In the genomic region with DNA sequence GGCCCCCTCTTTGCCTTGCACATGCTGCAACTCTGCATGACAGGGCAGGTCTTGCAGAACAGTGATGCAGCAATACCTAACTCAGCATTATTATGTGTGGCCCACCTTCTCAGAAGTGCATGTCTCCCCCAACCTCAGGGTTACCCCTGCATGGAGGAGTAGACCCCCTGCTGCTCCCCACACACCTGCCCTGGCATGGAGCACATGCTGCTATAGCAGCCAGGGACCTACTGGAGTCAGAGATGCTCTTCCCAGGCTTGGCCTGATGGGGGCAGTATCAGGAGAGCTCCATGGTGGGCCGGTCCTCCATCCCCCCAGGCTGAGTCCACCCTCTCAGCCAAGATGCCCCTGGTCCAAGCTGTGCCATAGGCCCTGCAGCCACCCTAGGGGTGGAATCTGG, we compare ENCODE assay signal across 9 cellular contexts. TPM values are rescaled to one million over a fixed set of nuclear protein-coding genes. Genes with fewer than 3 reads are reported as not detected.
A peak's percentile ranks its signal among the peaks of the same experiment; 100 is the strongest.
DNase-seq lines count a peak whose midpoint lies in the region; ATAC-seq and TF ChIP-seq lines count a peak whose summit lies in the region.
"Had no signal": no experiment of that assay in that cellular context is flagged by ENCODE, and none has a peak within 500 bp of the region (broad histone marks: within the 10 kb centered on the region; RNA-seq: fewer than 3 reads in every experiment).

No MANE protein-coding gene starts in this region.

- CTCF ChIA-PET in WTC11 (lab: Charles Lee) = interaction anchor here (0.5 to 3.4 kb wide), 44 partner anchors 9 to 1549 kb away, joined by 3 to 50 read pairs (median 5); partner anchors contain the start of genes BOD1 and CPEB4
- CTCF ChIA-PET in naive thymus-derived CD4-positive, alpha-beta T cell (lab: Charles Lee) = no interaction called here

- no peaks in the 10 kb centered on the region for H3K36me3 Mint-ChIP-seq in GM23338 (ENCODE audit: low read depth)
- no peaks in the 10 kb centered on the region for H3K36me3 Mint-ChIP-seq in WTC11
- no peaks in the 10 kb centered on the region for H3K36me3 Mint-ChIP-seq in naive thymus-derived CD4-positive, alpha-beta T cell

- H3K27ac Mint-ChIP-seq in GM23338 = peak overlapping the region; percentile 4; the same call in 1 of the 2 replicates
- H3K27ac Mint-ChIP-seq in WTC11 = no peak overlapping the region
- no peak overlapping the region for H3K27ac Mint-ChIP-seq in naive thymus-derived CD4-positive, alpha-beta T cell

- H3K4me3 ChIP-seq in GM23338 = no peak overlapping the region
- H3K4me3 ChIP-seq in naive thymus-derived CD4-positive, alpha-beta T cell (ENCODE audit: low read length) = no peak overlapping the region

- H3K4me1 Mint-ChIP-seq in GM23338 (peaks cover 43% of the 10 kb centered on the region), WTC11 (peaks cover 52% of the 10 kb centered on the region)
- peaks cover 0 to 3% (median 0%) of the 10 kb centered on the region in 7 donors for H3K4me1 Mint-ChIP-seq in naive thymus-derived CD4-positive, alpha-beta T cell

- H3F3A ChIP-seq in GM23338 (replicated peaks; ENCODE audit: low read depth) = peaks cover 12% of the 10 kb centered on the region; the same call in 1 of the 2 replicates

- peak overlapping the region; percentile 48; the same call in 1 of the 2 replicates for H3K4me2 ChIP-seq in GM23338

- ATAC-seq in GM23338 (peak; percentile 83), WTC11 (peak; percentile 80), HG02884 (IDR thresholded peaks at IDR 0.05; ENCODE audit: unreplicated experiment) (no peak), omental fat pad (ENCODE audit: low FRiP score) (no peak)
- ATAC-seq in naive thymus-derived CD4-positive, alpha-beta T cell = peak; percentile 44

- no peak overlapping the region for H2AFZ ChIP-seq in GM23338

- POLR2A ChIA-PET in WTC11 (lab: Charles Lee) = interaction anchor here (1.7 kb wide), 1 partner anchor 15 kb away, joined by 5 read pairs; no protein-coding TSS in a partner anchor
- POLR2A ChIA-PET in naive thymus-derived CD4-positive, alpha-beta T cell (lab: Charles Lee) = no interaction called here

- intact Hi-C loops in naive thymus-derived CD4-positive, alpha-beta T cell (cut with micrococcal nuclease) = no loop called here

- DNase-seq in Daoy (ENCODE audit: low read depth) = peak; percentile 28
- peak; percentile 79 for DNase-seq in GM23338 (ENCODE audit: low spot score)
- DNase-seq in WTC11 (ENCODE audit: low spot score) = peak; percentile 81
- DNase-seq in naive thymus-derived CD4-positive, alpha-beta T cell = no peak
- no peak for DNase-seq in NCI-H187 (lab: John Stamatoyannopoulos, UW)
- no peak for DNase-seq in omental fat pad (ENCODE audit: low spot score)
- DNase-seq in NCI-H2081 (lab: John Stamatoyannopoulos, UW) = no peak
- DNase-seq: stimulated activated naive CD4-positive, alpha-beta T cell treated with Interleukin-2 at 50 U/mL for 16 hours had no signal

- no peak overlapping the region for H3K4me3 Mint-ChIP-seq in GM23338
- H3K4me3 Mint-ChIP-seq in WTC11 = no peak overlapping the region
- no peak overlapping the region for H3K4me3 Mint-ChIP-seq in naive thymus-derived CD4-positive, alpha-beta T cell

- H3K9me3 Mint-ChIP-seq in GM23338 (no peaks in the 10 kb centered on the region; the same call in 2 of the 3 replicates), WTC11 (no peaks in the 10 kb centered on the region)
- no peaks in the 10 kb centered on the region for H3K9me3 Mint-ChIP-seq in naive thymus-derived CD4-positive, alpha-beta T cell

- H3K79me2 ChIP-seq in GM23338 (replicated peaks; ENCODE audit: insufficient read depth) = no peaks in the 10 kb centered on the region

- H3K9me3 ChIP-seq in naive thymus-derived CD4-positive, alpha-beta T cell (ENCODE audit: control insufficient read depth in 2 of 3, low read length in 3 of 3) = no peaks in the 10 kb centered on the region

- H3K27me3 Mint-ChIP-seq in GM23338 (ENCODE audit: insufficient read depth, low read depth, poor library complexity) = peaks cover 5% of the 10 kb centered on the region
- H3K27me3 Mint-ChIP-seq in WTC11 (ENCODE audit: low read depth) = no peaks in the 10 kb centered on the region
- peaks cover 2 to 17% (median 12%) of the 10 kb centered on the region in 5 donors for H3K27me3 Mint-ChIP-seq in naive thymus-derived CD4-positive, alpha-beta T cell

- H4K20me1 ChIP-seq in GM23338 (replicated peaks; ENCODE audit: insufficient read depth) = no peaks in the 10 kb centered on the region

- H3K9me2 ChIP-seq in GM23338 (ENCODE audit: insufficient read depth) = no peaks in the 10 kb centered on the region

- TF ChIP-seq CTCF in GM23338 (conservative IDR thresholded peaks at IDR 0.05; ENCODE audit: low read depth in 2 of 2) (peak; percentile 74 to 84), WTC11 (IDR thresholded peaks at IDR 0.05) (peak; percentile 75), omental fat pad (IDR thresholded peaks at IDR 0.05) (no peak)

- no peak overlapping the region for H3K27ac ChIP-seq in GM23338 (ENCODE audit: low read depth)
- H3K27ac ChIP-seq in naive thymus-derived CD4-positive, alpha-beta T cell (ENCODE audit: low read depth, low read length) = no peak overlapping the region

- peaks cover 23% of the 10 kb centered on the region for H3K4me1 ChIP-seq in GM23338 (ENCODE audit: insufficient read depth)
- H3K4me1 ChIP-seq in naive thymus-derived CD4-positive, alpha-beta T cell (ENCODE audit: control insufficient read depth in 2 of 2, insufficient read depth in 2 of 2, low read length in 2 of 2) = no peaks in the 10 kb centered on the region

- H3K27me3 ChIP-seq in GM23338 (ENCODE audit: insufficient read depth) = no peaks in the 10 kb centered on the region
- H3K27me3 ChIP-seq in naive thymus-derived CD4-positive, alpha-beta T cell (ENCODE audit: control insufficient read depth in 2 of 2, insufficient read depth in 2 of 2, low read length in 2 of 2) = no peaks in the 10 kb centered on the region

- H3K36me3 ChIP-seq in GM23338 (ENCODE audit: insufficient read depth) = no peaks in the 10 kb centered on the region
- no peaks in the 10 kb centered on the region for H3K36me3 ChIP-seq in naive thymus-derived CD4-positive, alpha-beta T cell (ENCODE audit: control insufficient read depth in 2 of 3, insufficient read depth in 3 of 3, low read length in 3 of 3)

TF ChIP-seq in GM23338, 12 proteins besides CTCF, POLR2A, EP300 and RAD21:
- TF ChIP-seq ZNF114 (CRISPR knock-in tag; IDR thresholded peaks at IDR 0.05) = 0 out of 2 replicates have a peak, but pooled peaks have one; percentile 30
- no peak for TF ChIP-seq CREB1 (CRISPR knock-in tag; IDR thresholded peaks at IDR 0.05; ENCODE audit: low read depth)

TF ChIP-seq in WTC11, 78 proteins besides CTCF, POLR2A, EP300 and RAD21:
- TF ChIP-seq ZNF423 (CRISPR knock-in tag; IDR thresholded peaks at IDR 0.05) = 0 out of 2 replicates have a peak, but pooled peaks have one; percentile 7
- 0 out of 2 replicates have a peak, but pooled peaks have one; percentile 58 for TF ChIP-seq ZBTB21 (CRISPR knock-in tag; IDR thresholded peaks at IDR 0.05; ENCODE audit: borderline replicate concordance)
- TF ChIP-seq NR3C1 (CRISPR knock-in tag; conservative IDR thresholded peaks at IDR 0.05; ENCODE audit: low read depth) = no peak
- TF ChIP-seq, protein P1, sequence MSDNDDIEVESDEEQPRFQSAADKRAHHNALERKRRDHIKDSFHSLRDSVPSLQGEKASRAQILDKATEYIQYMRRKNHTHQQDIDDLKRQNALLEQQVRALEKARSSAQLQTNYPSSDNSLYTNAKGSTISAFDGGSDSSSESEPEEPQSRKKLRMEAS (CRISPR knock-in tag; IDR thresholded peaks at IDR 0.05) = peak; percentile 87
TF ChIP-seq in WTC11: peak in this region for 3.

RNA-seq across cellular contexts. Expression of gene BOD1, which starts 13.2 kb away (rescaled TPM):
- total RNA-seq in Daoy (2014; rRNA removed; shearing (Covaris generic)) = 87.7 and 93.3 TPM in 2 replicates
- 135 and 141 TPM in 2 replicates for total RNA-seq in GM23338 (2014; rRNA removed; shearing (Covaris generic))
- 92.7 and 94.7 TPM in 2 replicates for polyA plus RNA-seq in GM23338 (2016; fragmentation: Nextera tagmentation; extraction: Ambion mirVana)
- total RNA-seq in WTC11 (2021) = 117 to 123 TPM (median 120 TPM) in 3 replicates
- total RNA-seq in naive thymus-derived CD4-positive, alpha-beta T cell = 10 to 100 TPM; 23.2 to 50.2 (median 31.7) TPM
- polyA plus RNA-seq in naive thymus-derived CD4-positive, alpha-beta T cell = 10 to 100 TPM; 18.1 to 23.0 TPM
- total RNA-seq in omental fat pad = 10 to 100 TPM; 52.9 to 63.1 (median 57.8) TPM

Comparison
In these comparisons a context has a peak if more than half of its experiments do, and no peak if none do; other contexts are left out.
1. DNase-seq: peak in Daoy (single experiment), GM23338 (single experiment) and WTC11 (single experiment); none in naive thymus-derived CD4-positive, alpha-beta T cell (0 of 9), NCI-H187 (0 of 2), omental fat pad (single experiment) and NCI-H2081 (0 of 2).
2. ATAC-seq: peak in GM23338 (single experiment), WTC11 (single experiment) and naive thymus-derived CD4-positive, alpha-beta T cell (single experiment); none in HG02884 (single experiment) and omental fat pad (single experiment).
3. CTCF ChIP-seq: peak in GM23338 (2 of 2) and WTC11 (single experiment); none in omental fat pad (0 of 3).